In the genomic region with DNA sequence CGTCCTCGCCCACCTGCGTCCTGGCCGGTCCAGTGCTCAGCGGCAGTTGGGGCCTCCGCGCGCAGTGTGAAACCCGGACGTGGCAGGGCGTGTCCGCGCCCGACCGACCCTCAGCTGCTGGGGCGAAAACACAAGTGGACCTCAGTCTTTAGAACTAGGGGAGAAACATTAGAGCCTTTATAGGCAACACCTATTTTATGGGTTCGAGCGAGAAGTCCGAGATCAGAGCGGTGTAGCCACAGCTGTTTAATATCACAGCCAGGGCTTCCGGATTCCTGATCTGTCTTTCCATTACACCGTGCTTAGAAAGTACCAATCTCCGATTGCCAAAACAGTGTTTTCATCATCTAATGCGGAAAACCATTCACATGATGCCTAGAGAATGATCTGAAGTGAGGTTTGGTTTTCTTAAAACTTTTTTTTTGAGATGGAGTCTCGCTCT, we compare ENCODE assay signal across 8 cellular contexts. TPM values are rescaled to one million over a fixed set of nuclear protein-coding genes. Genes with fewer than 3 reads are reported as not detected.
DNase-seq lines count a peak whose midpoint lies in the region; ATAC-seq and TF ChIP-seq lines count a peak whose summit lies in the region.

No MANE protein-coding gene starts in this region.

- POLR2A ChIA-PET in HEK293T (lab: Yijun Ruan, JAX), result interaction anchor here (0.6 to 2.4 kb wide), 14 partner anchors 10 to 258 kb away, joined by 3 to 9 read pairs (median 6); partner anchors contain the start of genes CHAC1, DNAJC17, RPUSD2 and VPS18

- H3K27ac ChIP-seq in DOHH2 (ENCODE audit: low read depth, low read length) (peak overlapping the region; percentile 79), colonic mucosa (peak overlapping the region; percentile 100), mesendoderm (ENCODE audit: low read depth, low read length) (peak overlapping the region; percentile 53)

- H3K36me3 ChIP-seq in DOHH2 (ENCODE audit: control insufficient read depth, low read length) (peaks cover 53% of the 10 kb centered on the region), colonic mucosa (no peaks in the 10 kb centered on the region), mesendoderm (ENCODE audit: control insufficient read depth, insufficient read depth, low read length) (peaks cover 3% of the 10 kb centered on the region)

- CTCF ChIA-PET in HEK293T (lab: Yijun Ruan, JAX), result interaction anchor here (0.6 to 1.2 kb wide), 3 partner anchors 11 to 18 kb away, joined by 3 to 5 read pairs (median 4); no protein-coding TSS in a partner anchor

- TF ChIP-seq CTCF in DOHH2 (IDR thresholded peaks at IDR 0.05; ENCODE audit: low read depth, low read length, poor library complexity, severe bottlenecking) (no peak), colonic mucosa (IDR thresholded peaks at IDR 0.05) (no peak)

- H3K9me3 ChIP-seq in DOHH2 (ENCODE audit: control insufficient read depth, insufficient read depth, low read length) (no peaks in the 10 kb centered on the region), colonic mucosa (no peaks in the 10 kb centered on the region)

- H3K4me1 ChIP-seq in DOHH2 (ENCODE audit: control insufficient read depth, low read length) (peaks cover 22% of the 10 kb centered on the region), colonic mucosa (peaks cover 5% of the 10 kb centered on the region), mesendoderm (ENCODE audit: control insufficient read depth, low read depth, low read length) (no peaks in the 10 kb centered on the region)

- peaks cover 7% of the 10 kb centered on the region; the same call in 1 of the 2 replicates for H4K20me1 ChIP-seq in DOHH2 (ENCODE audit: control insufficient read depth, insufficient read depth, low read depth, low read length)

- peak overlapping the region; percentile 87 to 95 for H3K9ac ChIP-seq in colonic mucosa (ENCODE audit: low read depth in 2 of 2, low read length in 2 of 2)
- H3K9ac ChIP-seq in mesendoderm (ENCODE audit: low read length), result peak overlapping the region; percentile 97

- no peak overlapping the region for H2AK5ac ChIP-seq in mesendoderm (ENCODE audit: low read length)

- H2BK120ac ChIP-seq in mesendoderm (ENCODE audit: low read depth, low read length), result no peak overlapping the region

- DNase-seq in M059J (ENCODE audit: low read depth) (peak; percentile 21), colonic mucosa (peak; percentile 40), mesendoderm (no peak), HEK293T (ENCODE audit: extremely low spot score) (no peak), NCI-H2171 treated with DMSO at 0.1 percent for 48 hours (lab: John Stamatoyannopoulos, UW) (no peak), NCI-H510A treated with DMSO at 0.1 percent for 48 hours (lab: John Stamatoyannopoulos, UW) (no peak)

- H3K9me2 ChIP-seq in DOHH2 (replicated peaks; ENCODE audit: control insufficient read depth, low read length), result no peaks in the 10 kb centered on the region

- H3K23ac ChIP-seq in mesendoderm (ENCODE audit: low read length), result peak overlapping the region; percentile 91

- H3K79me2 ChIP-seq in DOHH2 (ENCODE audit: control insufficient read depth, low read length), result peaks cover 64% of the 10 kb centered on the region
- peaks cover 3% of the 10 kb centered on the region for H3K79me2 ChIP-seq in mesendoderm (ENCODE audit: control insufficient read depth, insufficient read depth, low read length)

- H4K8ac ChIP-seq in mesendoderm (ENCODE audit: low read depth, low read length), result no peak overlapping the region

- H2BK15ac ChIP-seq in mesendoderm (replicated peaks; ENCODE audit: low read depth), result no peak overlapping the region

- no peak overlapping the region for H2BK5ac ChIP-seq in mesendoderm (ENCODE audit: low read length)

- ATAC-seq in GM21717 (IDR thresholded peaks at IDR 0.05; ENCODE audit: unreplicated experiment), result peak; percentile 32

- H3K27me3 ChIP-seq in DOHH2 (ENCODE audit: control insufficient read depth, low read length) (no peaks in the 10 kb centered on the region), colonic mucosa (no peaks in the 10 kb centered on the region), mesendoderm (ENCODE audit: insufficient read depth, low read length, poor library complexity) (no peaks in the 10 kb centered on the region)

- peaks cover 12% of the 10 kb centered on the region for H3F3A ChIP-seq in DOHH2 (ENCODE audit: control insufficient read depth, insufficient read depth)

- H3K4me2 ChIP-seq in DOHH2 (ENCODE audit: low read length), result peak overlapping the region; percentile 74
- peak overlapping the region; percentile 86 for H3K4me2 ChIP-seq in mesendoderm (ENCODE audit: low read length)

- no peak overlapping the region for H4K5ac ChIP-seq in mesendoderm (ENCODE audit: low read length)

- peak overlapping the region; percentile 96 for H3K56ac ChIP-seq in mesendoderm (ENCODE audit: low read length)

- H3K4ac ChIP-seq in mesendoderm (ENCODE audit: low read depth, low read length), result peak overlapping the region; percentile 40

- intact Hi-C loops in colonic mucosa (cut with DNase I), result loop anchor here (10.0 kb wide), 1 partner anchor 199 kb away; the partner anchor contains the start of gene VPS18

- H3K18ac ChIP-seq in mesendoderm (ENCODE audit: low read length), result peak overlapping the region; percentile 7

- peaks cover 2% of the 10 kb centered on the region for H3K79me1 ChIP-seq in mesendoderm (ENCODE audit: low read length)

- no CpG with 5 or more reads among the region's 25 CpGs for WGBS in mesendoderm (ENCODE audit: extremely low coverage, insufficient coverage, low lambda C conversion rate)

- peak overlapping the region; percentile 81 for H3K4me3 ChIP-seq in DOHH2 (ENCODE audit: low read length)
- peak overlapping the region; percentile 73 for H3K4me3 ChIP-seq in colonic mucosa
- peak overlapping the region; percentile 88 for H3K4me3 ChIP-seq in mesendoderm (ENCODE audit: low read length)

TF ChIP-seq in HEK293T, 16 proteins besides CTCF, POLR2A, EP300 and RAD21:
- no peak for TF ChIP-seq FOXA1 (IDR thresholded peaks at IDR 0.05)
- TF ChIP-seq L3MBTL2 (conservative IDR thresholded peaks at IDR 0.05), result no peak
- TF ChIP-seq BHLHE40 (IDR thresholded peaks at IDR 0.05; ENCODE audit: borderline replicate concordance), result no peak
- TF ChIP-seq TARDBP (IDR thresholded peaks at IDR 0.05), result no peak
- no peak for TF ChIP-seq SP1 (IDR thresholded peaks at IDR 0.05)
- TF ChIP-seq NFRKB (IDR thresholded peaks at IDR 0.05), result no peak
- no peak for TF ChIP-seq HDGF (IDR thresholded peaks at IDR 0.05; ENCODE audit: borderline replicate concordance)
- TF ChIP-seq, protein P1, sequence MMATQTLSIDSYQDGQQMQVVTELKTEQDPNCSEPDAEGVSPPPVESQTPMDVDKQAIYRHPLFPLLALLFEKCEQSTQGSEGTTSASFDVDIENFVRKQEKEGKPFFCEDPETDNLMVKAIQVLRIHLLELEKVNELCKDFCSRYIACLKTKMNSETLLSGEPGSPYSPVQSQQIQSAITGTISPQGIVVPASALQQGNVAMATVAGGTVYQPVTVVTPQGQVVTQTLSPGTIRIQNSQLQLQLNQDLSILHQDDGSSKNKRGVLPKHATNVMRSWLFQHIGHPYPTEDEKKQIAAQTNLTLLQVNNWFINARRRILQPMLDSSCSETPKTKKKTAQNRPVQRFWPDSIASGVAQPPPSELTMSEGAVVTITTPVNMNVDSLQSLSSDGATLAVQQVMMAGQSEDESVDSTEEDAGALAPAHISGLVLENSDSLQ (IDR thresholded peaks at IDR 0.05), result no peak

RNA-seq across cellular contexts. Expression of gene RAD51, which starts 0.5 kb away (rescaled TPM):
- 7.7 and 10.5 TPM in 2 replicates for total RNA-seq in M059J (2014; rRNA removed; shearing (Covaris generic))
- total RNA-seq in colonic mucosa, result 10 to 100 TPM; 10.0 to 30.5 TPM
- 18.9 TPM for polyA plus RNA-seq in mesendoderm (2013, experiment 1 of 2)
- polyA plus RNA-seq in mesendoderm (2013, experiment 2 of 2), result 18.2 TPM

RNA-seq across cellular contexts. Expression of gene RMDN3, which starts 59.6 kb away (rescaled TPM):
- 13.5 and 19.2 TPM in 2 replicates for total RNA-seq in M059J (2014; rRNA removed; shearing (Covaris generic))
- total RNA-seq in colonic mucosa, result 10 to 100 TPM; 31.1 to 49.1 TPM
- 15.9 TPM for polyA plus RNA-seq in mesendoderm (2013, experiment 1 of 2)
- polyA plus RNA-seq in mesendoderm (2013, experiment 2 of 2), result 15.9 TPM

Comparison
In these comparisons a context has a peak if more than half of its experiments do, and no peak if none do; other contexts are left out.
1. DNase-seq: peak in M059J (single experiment) and colonic mucosa (single experiment); none in mesendoderm (single experiment), HEK293T (single experiment), NCI-H2171 treated with DMSO at 0.1 percent for 48 hours (single experiment) and NCI-H510A treated with DMSO at 0.1 percent for 48 hours (single experiment).
2. Peak in every context shown above with its lines, with median percentiles within 50 percentile points of each other: H3K27ac ChIP-seq and H3K4me3 ChIP-seq.